Comparison of ENCODE assay signal across 12 cellular contexts in genomic region chr2:179104736-179105135, GRCh38. TPM values are rescaled to one million over a fixed set of nuclear protein-coding genes. Genes with fewer than 3 reads are reported as not detected.
DNase-seq lines count a peak whose midpoint lies in the region; ATAC-seq, FAIRE-seq and TF ChIP-seq lines count a peak whose summit lies in the region.
"Had no signal": no experiment of that assay in that cellular context is flagged by ENCODE, and none has a peak within 500 bp of the region (broad histone marks: within the 10 kb centered on the region; RNA-seq: fewer than 3 reads in every experiment).

No MANE protein-coding gene starts in this region.

- TF ChIP-seq CTCF in GM13976 (IDR thresholded peaks at IDR 0.05; ENCODE audit: borderline replicate concordance, control extremely low read depth, extremely low read depth, insufficient read depth, missing control alignments): no peak

- peaks cover 0 to 2% of the 10 kb centered on the region in 2 donors for H3K36me3 Mint-ChIP-seq in CD4-positive, alpha-beta memory T cell

- intact Hi-C loops in CD4-positive, alpha-beta memory T cell (cut with micrococcal nuclease): no loop called here

- DNase-seq in EH (ENCODE audit: low read depth) (peak; percentile 48), OCI-M1 (lab: John Stamatoyannopoulos, UW) (peak; percentile 72), erythroblast (lab: John Stamatoyannopoulos, UW) (no peak), GM13976 (ENCODE audit: low spot score) (no peak), GM12891 (ENCODE audit: insufficient read length, low spot score) (no peak)
- DNase-seq in CD4-positive, alpha-beta memory T cell: no peak
- DNase-seq: activated gamma-delta T cell treated with Interleukin-2 at 50 U/mL for 16 hours, COR-L47, NCI-H1048, small intestine had no signal

- H3K4me3 ChIP-seq in rectal smooth muscle tissue (ENCODE audit: low read length): no peak overlapping the region
- no peak overlapping the region for H3K4me3 ChIP-seq in CD4-positive, alpha-beta memory T cell (ENCODE audit: low read length in 2 of 2)

- POLR2A ChIA-PET in CD4-positive, alpha-beta memory T cell (lab: Charles Lee; ENCODE audit: partially characterized antibody): no interaction called here

- peaks cover 4% of the 10 kb centered on the region for H3K36me3 ChIP-seq in rectal smooth muscle tissue (ENCODE audit: control insufficient read depth, insufficient read depth, low read length)
- H3K36me3 ChIP-seq in CD4-positive, alpha-beta memory T cell (ENCODE audit: insufficient read depth, low read length): no peaks in the 10 kb centered on the region

- ATAC-seq in esophagus mucosa: peak; percentile 18

- H3K4me3 Mint-ChIP-seq in CD4-positive, alpha-beta memory T cell: no peak overlapping the region

- no peak overlapping the region for H3K27ac Mint-ChIP-seq in CD4-positive, alpha-beta memory T cell

- CTCF ChIA-PET in CD4-positive, alpha-beta memory T cell (lab: Charles Lee; ENCODE audit: partially characterized antibody): no interaction called here

- FAIRE-seq in GM12891 (lab: Jason Lieb, UNC): no peak
- FAIRE-seq: small intestine had no signal

- TF ChIP-seq POLR2A in erythroblast (IDR thresholded peaks at IDR 0.05; ENCODE audit: low read length) (no peak), GM12891 (IDR thresholded peaks at IDR 0.05; ENCODE audit: low read depth, low read length) (no peak)

- in situ Hi-C loops in GM13976 (cut with MboI; ENCODE audit: low sequenced_read_pairs, unreplicated experiment): no loop called here

- H3K27me3 Mint-ChIP-seq in CD4-positive, alpha-beta memory T cell: no peaks in the 10 kb centered on the region

- H3K27ac ChIP-seq in rectal smooth muscle tissue (ENCODE audit: low read depth, low read length): peak overlapping the region; percentile 50
- H3K27ac ChIP-seq in CD4-positive, alpha-beta memory T cell (ENCODE audit: low read depth, low read length): no peak overlapping the region

- H3K9ac ChIP-seq in rectal smooth muscle tissue (ENCODE audit: low read length): no peak overlapping the region

- peaks cover 0 to 2% (median 0%) of the 10 kb centered on the region in 8 donors for H3K9me3 Mint-ChIP-seq in CD4-positive, alpha-beta memory T cell

- no peaks in the 10 kb centered on the region for H3K27me3 ChIP-seq in rectal smooth muscle tissue (ENCODE audit: control insufficient read depth, insufficient read depth, low read length)
- H3K27me3 ChIP-seq in CD4-positive, alpha-beta memory T cell (ENCODE audit: insufficient read depth, low read length): no peaks in the 10 kb centered on the region

- peaks cover 9 to 18% (median 14%) of the 10 kb centered on the region in 4 donors for H3K4me1 Mint-ChIP-seq in CD4-positive, alpha-beta memory T cell

- no peaks in the 10 kb centered on the region for H3K9me3 ChIP-seq in CD4-positive, alpha-beta memory T cell (ENCODE audit: control insufficient read depth in 1 of 2, low read length in 2 of 2)

- peaks cover 7% of the 10 kb centered on the region for H3K4me1 ChIP-seq in rectal smooth muscle tissue (ENCODE audit: control insufficient read depth, insufficient read depth, low read length)
- H3K4me1 ChIP-seq in CD4-positive, alpha-beta memory T cell (ENCODE audit: insufficient read depth, low read length): peaks cover 17% of the 10 kb centered on the region

TF ChIP-seq in GM12891, 5 proteins besides CTCF, POLR2A, EP300 and RAD21:
- TF ChIP-seq PAX5 (IDR thresholded peaks at IDR 0.05; ENCODE audit: insufficient read depth, low read length, severe bottlenecking): no peak
- TF ChIP-seq SPI1 (IDR thresholded peaks at IDR 0.05; ENCODE audit: low read depth, low read length): no peak
- TF ChIP-seq POU2F2 (IDR thresholded peaks at IDR 0.05; ENCODE audit: low read depth, low read length): no peak
- TF ChIP-seq POLR2AphosphoS5 (IDR thresholded peaks at IDR 0.05; ENCODE audit: low read depth, low read length): no peak
- TF ChIP-seq TAF1 (IDR thresholded peaks at IDR 0.05; ENCODE audit: low read depth, low read length): no peak
TF ChIP-seq in GM12891: peak in this region for 0.

RNA-seq across cellular contexts. Expression of gene CCDC141, which starts 54.8 kb away (rescaled TPM):
- 0.28 TPM for total RNA-seq in esophagus mucosa
- 1 to 10 TPM; 8.2 TPM for total RNA-seq in CD4-positive, alpha-beta memory T cell
- 1 to 10 TPM in 1 of 2 donors, under 1 TPM in 1; 0.73 to 2.4 TPM for polyA plus RNA-seq in CD4-positive, alpha-beta memory T cell
- 1.5 TPM for polyA plus RNA-seq in GM12891 (2012; ENCODE audit: low read depth, missing spikeins)

Comparison
In these comparisons a context has a peak if more than half of its experiments do, and no peak if none do; other contexts are left out.
1. DNase-seq: peak in EH (single experiment) and OCI-M1 (single experiment); none in CD4-positive, alpha-beta memory T cell (0 of 5), erythroblast (0 of 2), GM13976 (single experiment) and GM12891 (single experiment).